ENCODE assay signal across 10 cellular contexts in the genomic region with DNA sequence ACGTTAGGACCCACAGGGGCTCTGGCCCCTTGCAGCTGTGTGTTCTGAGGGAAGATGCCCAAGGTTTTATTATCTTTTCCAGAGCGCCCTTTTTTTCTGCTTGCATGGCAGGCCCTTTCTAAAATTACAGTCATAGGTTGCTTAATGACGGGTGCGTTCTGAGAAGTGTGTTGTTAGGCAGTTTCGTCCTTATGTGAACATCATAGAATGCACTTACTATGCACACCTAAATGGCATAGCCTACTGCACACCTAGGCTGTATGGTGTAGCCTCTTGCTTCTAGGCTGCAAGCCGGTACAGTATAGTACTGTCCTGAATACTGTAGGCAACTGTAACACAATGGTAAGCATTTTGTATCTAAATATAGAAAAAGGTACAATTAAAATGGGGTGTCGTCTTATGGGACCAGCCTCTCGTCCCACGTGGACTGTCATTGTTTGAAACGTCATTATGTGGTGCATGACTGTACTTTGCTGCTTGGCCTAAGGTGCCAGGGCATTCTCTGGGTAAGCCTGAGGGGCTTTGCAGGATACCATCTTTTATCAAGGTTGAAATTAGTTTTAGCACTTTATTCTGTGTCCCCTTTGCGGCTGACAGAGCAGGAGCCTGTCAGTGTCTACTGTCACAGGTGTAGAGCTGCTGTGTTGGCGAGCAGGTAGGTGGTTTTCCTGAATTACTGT. TPM values are rescaled to one million over a fixed set of nuclear protein-coding genes. Genes with fewer than 3 reads are reported as not detected.
DNase-seq lines count a peak whose midpoint lies in the region; ATAC-seq and TF ChIP-seq lines count a peak whose summit lies in the region.
"Had no signal": no experiment of that assay in that cellular context is flagged by ENCODE, and none has a peak within 500 bp of the region (broad histone marks: within the 10 kb centered on the region; RNA-seq: fewer than 3 reads in every experiment).

No MANE protein-coding gene starts in this region.

- WGBS in heart left ventricle, 4 donors, result 56 to 68% (median 62%) methylated on average over 12 of the region's 12 CpGs

- peak overlapping the region; percentile 51 for H3K27ac Mint-ChIP-seq in activated T-helper 2 cell treated with anti-CD3 and anti-CD28 coated beads, Interferon-gamma antibody, Interleukin-2, Interleukin-4, amounts not matched to agents 10 μg/mL and 5 μg/mL and 100 μg/mL, durations not matched to agents 14 hours and 24 hours and 36 hours
- peak overlapping the region; percentile 88 to 96 for H3K27ac Mint-ChIP-seq in natural killer cell

- no peak overlapping the region for H3K4me3 ChIP-seq in heart left ventricle
- H3K4me3 ChIP-seq in uterus, result no peak overlapping the region

- ATAC-seq in heart left ventricle (no peak), left cardiac atrium (no peak), natural killer cell (no peak), HG02938 (IDR thresholded peaks at IDR 0.05; ENCODE audit: unreplicated experiment) (no peak)

- peaks cover 32% of the 10 kb centered on the region for H3K36me3 Mint-ChIP-seq in activated T-helper 2 cell treated with anti-CD3 and anti-CD28 coated beads, Interferon-gamma antibody, Interleukin-2, Interleukin-4, amounts not matched to agents 10 μg/mL and 5 μg/mL and 100 μg/mL, durations not matched to agents 14 hours and 24 hours and 36 hours (ENCODE audit: low read depth)
- H3K36me3 Mint-ChIP-seq in natural killer cell, result no peaks in the 10 kb centered on the region

- H3K4me1 ChIP-seq in heart left ventricle, result peaks cover 28 to 100% (median 98%) of the 10 kb centered on the region in 12 donors
- peaks cover 12 to 28% of the 10 kb centered on the region in 2 donors for H3K4me1 ChIP-seq in uterus

- H3K36me3 ChIP-seq in heart left ventricle (peaks cover 0 to 12% (median 0%) of the 10 kb centered on the region in 9 donors), uterus (no peaks in the 10 kb centered on the region)

- intact Hi-C loops in heart left ventricle (cut with DNase I), result loop anchor here in 1 of 10 donors (2.0 kb wide), 1 partner anchor 15 kb away; no protein-coding TSS in a partner anchor
- intact Hi-C loops in left cardiac atrium (cut with DNase I), result loop anchor here in 1 of 2 donors (10.0 kb wide), 1 partner anchor 57 kb away; no protein-coding TSS in a partner anchor
- intact Hi-C loops in activated T-helper 2 cell treated with anti-CD3 and anti-CD28 coated beads, Interferon-gamma antibody, Interleukin-2, Interleukin-4, amounts not matched to agents 10 μg/mL and 5 μg/mL and 100 μg/mL, durations not matched to agents 14 hours and 24 hours and 36 hours (cut with micrococcal nuclease), result no loop called here
- intact Hi-C loops in natural killer cell (cut with micrococcal nuclease), result loop anchor here (2.0 kb wide), 1 partner anchor 49 kb away; no protein-coding TSS in a partner anchor
- intact Hi-C loops in uterus (cut with DNase I; ENCODE audit: low total_unique reads), result loop anchor here (10.0 kb wide), 1 partner anchor 97 kb away; no protein-coding TSS in a partner anchor

- in situ Hi-C loops in GM13976 (cut with MboI; ENCODE audit: low sequenced_read_pairs, unreplicated experiment), result no loop called here

- TF ChIP-seq CTCF in heart left ventricle (IDR thresholded peaks at IDR 0.05) (no peak), natural killer cell (IDR thresholded peaks at IDR 0.05) (no peak), uterus (IDR thresholded peaks at IDR 0.05) (no peak), GM13976 (IDR thresholded peaks at IDR 0.05; ENCODE audit: borderline replicate concordance, control extremely low read depth, extremely low read depth, insufficient read depth, missing control alignments) (no peak)

- no peak for DNase-seq in heart left ventricle
- no peak for DNase-seq in left cardiac atrium
- no peak for DNase-seq in activated T-helper 2 cell treated with anti-CD3 and anti-CD28 coated beads, Interferon-gamma antibody, Interleukin-2, Interleukin-4, amounts not matched to agents 10 μg/mL and 5 μg/mL and 100 μg/mL, durations not matched to agents 14 hours and 24 hours and 36 hours (ENCODE audit: low spot score)
- no peak for DNase-seq in natural killer cell
- no peak for DNase-seq in uterus
- no peak for DNase-seq in GM13976 (ENCODE audit: low spot score)
- DNase-seq in NCI-H345 treated with DMSO at 0.1 percent for 48 hours (lab: John Stamatoyannopoulos, UW; ENCODE audit: unreplicated experiment), result no peak
- DNase-seq: amniotic stem cell, NCI-H1105 treated with DMSO at 0.1 percent for 48 hours had no signal

- H3K27ac ChIP-seq in heart left ventricle, result peak overlapping the region in 8 of 12 donors; percentile 10 to 100 (median 72)
- H3K27ac ChIP-seq in uterus, result peak overlapping the region; percentile 86 to 87

- H3K4me3 Mint-ChIP-seq in activated T-helper 2 cell treated with anti-CD3 and anti-CD28 coated beads, Interferon-gamma antibody, Interleukin-2, Interleukin-4, amounts not matched to agents 10 μg/mL and 5 μg/mL and 100 μg/mL, durations not matched to agents 14 hours and 24 hours and 36 hours (ENCODE audit: low read depth), result no peak overlapping the region
- peak overlapping the region; percentile 58 for H3K4me3 Mint-ChIP-seq in natural killer cell

- H3K9me3 Mint-ChIP-seq in activated T-helper 2 cell treated with anti-CD3 and anti-CD28 coated beads, Interferon-gamma antibody, Interleukin-2, Interleukin-4, amounts not matched to agents 10 μg/mL and 5 μg/mL and 100 μg/mL, durations not matched to agents 14 hours and 24 hours and 36 hours, result no peaks in the 10 kb centered on the region
- H3K9me3 Mint-ChIP-seq in natural killer cell, result no peaks in the 10 kb centered on the region

- TF ChIP-seq POLR2A in heart left ventricle (IDR thresholded peaks at IDR 0.05) (no peak), uterus (IDR thresholded peaks at IDR 0.05) (no peak)

- H3K4me1 Mint-ChIP-seq in activated T-helper 2 cell treated with anti-CD3 and anti-CD28 coated beads, Interferon-gamma antibody, Interleukin-2, Interleukin-4, amounts not matched to agents 10 μg/mL and 5 μg/mL and 100 μg/mL, durations not matched to agents 14 hours and 24 hours and 36 hours (ENCODE audit: low read depth), result peaks cover 80% of the 10 kb centered on the region
- peaks cover 81 to 100% of the 10 kb centered on the region in 2 donors for H3K4me1 Mint-ChIP-seq in natural killer cell

- no peaks in the 10 kb centered on the region for H3K27me3 ChIP-seq in heart left ventricle
- no peaks in the 10 kb centered on the region for H3K27me3 ChIP-seq in uterus

- H3K27me3 Mint-ChIP-seq in activated T-helper 2 cell treated with anti-CD3 and anti-CD28 coated beads, Interferon-gamma antibody, Interleukin-2, Interleukin-4, amounts not matched to agents 10 μg/mL and 5 μg/mL and 100 μg/mL, durations not matched to agents 14 hours and 24 hours and 36 hours (ENCODE audit: low read depth), result no peaks in the 10 kb centered on the region
- no peaks in the 10 kb centered on the region for H3K27me3 Mint-ChIP-seq in natural killer cell (ENCODE audit: low read depth in 2 of 2)

- H3K9me3 ChIP-seq in heart left ventricle (no peaks in the 10 kb centered on the region), uterus (no peaks in the 10 kb centered on the region)

RNA-seq across cellular contexts. Expression of a gene that starts 10.9 kb away (rescaled TPM):
- 10 to 100 TPM; 37.5 to 65.9 (median 56.4) TPM for total RNA-seq in heart left ventricle
- polyA plus RNA-seq in heart left ventricle, result 10 to 100 TPM; 22.4 to 74.0 TPM
- 10 to 100 TPM; 34.5 to 69.9 TPM for total RNA-seq in left cardiac atrium
- 127 and 132 TPM in 2 replicates for total RNA-seq in activated T-helper 2 cell treated with anti-CD3 and anti-CD28 coated beads, Interferon-gamma antibody, Interleukin-2, Interleukin-4, amounts not matched to agents 10 μg/mL and 5 μg/mL and 100 μg/mL, durations not matched to agents 14 hours and 24 hours and 36 hours
- total RNA-seq in natural killer cell, result 100 to 1,000 TPM; 277 to 328 (median 300) TPM
- total RNA-seq in uterus, result 10 to 100 TPM; 20.2 to 58.8 (median 25.7) TPM
